13 cellular contexts compared by ENCODE assay signal in genomic region chr22:19169947-19170318, GRCh38. TPM values are rescaled to one million over a fixed set of nuclear protein-coding genes. Genes with fewer than 3 reads are reported as not detected.
A peak's percentile ranks its signal among the peaks of the same experiment; 100 is the strongest.
DNase-seq lines count a peak whose midpoint lies in the region; ATAC-seq and TF ChIP-seq lines count a peak whose summit lies in the region.
"Had no signal": no experiment of that assay in that cellular context is flagged by ENCODE, and none has a peak within 500 bp of the region (broad histone marks: within the 10 kb centered on the region; RNA-seq: fewer than 3 reads in every experiment).

No MANE protein-coding gene starts in this region.

- H3K27ac Mint-ChIP-seq in WTC11 = no peak overlapping the region
- H3K27ac Mint-ChIP-seq in stimulated activated effector memory CD8-positive, alpha-beta T cell treated with anti-CD3 and anti-CD28 coated beads, Interleukin-12 subunit alpha, Interleukin-12 subunit beta, amount 100 ng/mL, for 72 hours = no peak overlapping the region

- peaks cover 45% of the 10 kb centered on the region for H3K4me1 Mint-ChIP-seq in WTC11
- peaks cover 46% of the 10 kb centered on the region for H3K4me1 Mint-ChIP-seq in stimulated activated effector memory CD8-positive, alpha-beta T cell treated with anti-CD3 and anti-CD28 coated beads, Interleukin-12 subunit alpha, Interleukin-12 subunit beta, amount 100 ng/mL, for 72 hours

- TF ChIP-seq CTCF in WTC11 (IDR thresholded peaks at IDR 0.05) (no peak), fibroblast of the aortic adventitia (IDR thresholded peaks at IDR 0.05; ENCODE audit: insufficient read depth, low read length) (no peak)

- peaks cover 58% of the 10 kb centered on the region for H3K27me3 Mint-ChIP-seq in WTC11 (ENCODE audit: low read depth)

- peak overlapping the region; percentile 95 for H3K4me3 Mint-ChIP-seq in WTC11
- H3K4me3 Mint-ChIP-seq in stimulated activated effector memory CD8-positive, alpha-beta T cell treated with anti-CD3 and anti-CD28 coated beads, Interleukin-12 subunit alpha, Interleukin-12 subunit beta, amount 100 ng/mL, for 72 hours = peak overlapping the region; percentile 94

- no peaks in the 10 kb centered on the region for H3K36me3 Mint-ChIP-seq in WTC11
- H3K36me3 Mint-ChIP-seq in stimulated activated effector memory CD8-positive, alpha-beta T cell treated with anti-CD3 and anti-CD28 coated beads, Interleukin-12 subunit alpha, Interleukin-12 subunit beta, amount 100 ng/mL, for 72 hours = peaks cover 17% of the 10 kb centered on the region

- ATAC-seq in WTC11 (no peak), HG03175 (IDR thresholded peaks at IDR 0.05; ENCODE audit: unreplicated experiment) (no peak)
- no peak for ATAC-seq in stimulated activated effector memory CD8-positive, alpha-beta T cell treated with anti-CD3 and anti-CD28 coated beads, Interleukin-12 subunit alpha, Interleukin-12 subunit beta, amount 100 ng/mL, for 72 hours
- ATAC-seq: left ventricle myocardium superior had no signal

- H3K4me3 ChIP-seq in fibroblast of the aortic adventitia (ENCODE audit: low read depth, low read length) = peak overlapping the region; percentile 37

- POLR2A ChIA-PET in WTC11 (lab: Charles Lee) = no interaction called here

- peak; percentile 16 for DNase-seq in activated CD8-positive, alpha-beta memory T cell treated with anti-CD3 and anti-CD28 coated beads, Interleukin-2, amount 50 U/mL, for 4 hours
- DNase-seq in activated CD8-positive, alpha-beta memory T cell treated with anti-CD3 and anti-CD28 coated beads, Interleukin-2, amount 50 U/mL, for 48 hours = no peak
- DNase-seq in WTC11 (ENCODE audit: low spot score) = no peak
- no peak for DNase-seq in fibroblast of the aortic adventitia (ENCODE audit: low read depth)
- DNase-seq in stimulated activated effector memory CD8-positive, alpha-beta T cell treated with anti-CD3 and anti-CD28 coated beads, Interleukin-12 subunit alpha, Interleukin-12 subunit beta, amount 100 ng/mL, for 72 hours (ENCODE audit: low spot score in 2 of 2) = no peak
- no peak for DNase-seq in NCI-H446 (lab: John Stamatoyannopoulos, UW)
- DNase-seq in NCI-H1105 (lab: John Stamatoyannopoulos, UW) = no peak
- DNase-seq: activated gamma-delta T cell, left ventricle myocardium superior, NCI-H2171 treated with DMSO at 0.1 percent for 48 hours, SW 1271 had no signal

- no peaks in the 10 kb centered on the region for H3K9me3 Mint-ChIP-seq in WTC11
- H3K9me3 Mint-ChIP-seq in stimulated activated effector memory CD8-positive, alpha-beta T cell treated with anti-CD3 and anti-CD28 coated beads, Interleukin-12 subunit alpha, Interleukin-12 subunit beta, amount 100 ng/mL, for 72 hours = no peaks in the 10 kb centered on the region

- CTCF ChIA-PET in WTC11 (lab: Charles Lee) = interaction anchor here (1.5 to 2.3 kb wide), 3 partner anchors 15 to 25 kb away, joined by 3 to 8 read pairs (median 8); partner anchors contain the start of gene ESS2

TF ChIP-seq in WTC11, 78 proteins besides CTCF, POLR2A, EP300 and RAD21:
- TF ChIP-seq, protein P1, sequence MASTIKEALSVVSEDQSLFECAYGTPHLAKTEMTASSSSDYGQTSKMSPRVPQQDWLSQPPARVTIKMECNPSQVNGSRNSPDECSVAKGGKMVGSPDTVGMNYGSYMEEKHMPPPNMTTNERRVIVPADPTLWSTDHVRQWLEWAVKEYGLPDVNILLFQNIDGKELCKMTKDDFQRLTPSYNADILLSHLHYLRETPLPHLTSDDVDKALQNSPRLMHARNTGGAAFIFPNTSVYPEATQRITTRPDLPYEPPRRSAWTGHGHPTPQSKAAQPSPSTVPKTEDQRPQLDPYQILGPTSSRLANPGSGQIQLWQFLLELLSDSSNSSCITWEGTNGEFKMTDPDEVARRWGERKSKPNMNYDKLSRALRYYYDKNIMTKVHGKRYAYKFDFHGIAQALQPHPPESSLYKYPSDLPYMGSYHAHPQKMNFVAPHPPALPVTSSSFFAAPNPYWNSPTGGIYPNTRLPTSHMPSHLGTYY (CRISPR knock-in tag; IDR thresholded peaks at IDR 0.05) = no peak
- 0 out of 2 replicates have a peak, but pooled peaks have one; percentile 37 for TF ChIP-seq E2F5 (CRISPR knock-in tag; IDR thresholded peaks at IDR 0.05)

RNA-seq across cellular contexts. Expression of gene SLC25A1, which starts 8.6 kb away (rescaled TPM):
- 201 to 213 TPM (median 204 TPM) in 3 replicates for total RNA-seq in WTC11 (2021)
- total RNA-seq in fibroblast of the aortic adventitia (ENCODE audit: low replicate concordance) = 53.2 and 53.4 TPM in 2 replicates

RNA-seq across cellular contexts. Expression of gene GSC2, which starts 19.8 kb away (rescaled TPM):
- total RNA-seq in WTC11 (2021) (0.44 to 0.68 TPM in 2 of 3 replicates, not detected in the other), fibroblast of the aortic adventitia (ENCODE audit: low replicate concordance) (not detected in 2 replicates)
- total RNA-seq: left ventricle myocardium superior, right atrium auricular region had no signal

RNA-seq across cellular contexts. Expression of gene ESS2, which starts 25.5 kb away (rescaled TPM):
- total RNA-seq in WTC11 (2021) = 18.0 to 19.3 TPM (median 18.3 TPM) in 3 replicates
- 13.9 and 20.1 TPM in 2 replicates for total RNA-seq in fibroblast of the aortic adventitia (ENCODE audit: low replicate concordance)

RNA-seq across cellular contexts. Expression of gene TSSK2, which starts 38.8 kb away (rescaled TPM):
- total RNA-seq in WTC11 (2021) = not detected in 3 replicates
- not detected in 2 replicates for total RNA-seq in fibroblast of the aortic adventitia (ENCODE audit: low replicate concordance)
- total RNA-seq: left ventricle myocardium superior, right atrium auricular region had no signal

RNA-seq across cellular contexts. Expression of gene DGCR2, which starts 47.7 kb away (rescaled TPM):
- 56.8 to 64.2 TPM (median 60.3 TPM) in 3 replicates for total RNA-seq in WTC11 (2021)
- 29.2 and 42.7 TPM in 2 replicates for total RNA-seq in fibroblast of the aortic adventitia (ENCODE audit: low replicate concordance)
